1 cellular context compared by ENCODE assay signal in the genomic region with DNA sequence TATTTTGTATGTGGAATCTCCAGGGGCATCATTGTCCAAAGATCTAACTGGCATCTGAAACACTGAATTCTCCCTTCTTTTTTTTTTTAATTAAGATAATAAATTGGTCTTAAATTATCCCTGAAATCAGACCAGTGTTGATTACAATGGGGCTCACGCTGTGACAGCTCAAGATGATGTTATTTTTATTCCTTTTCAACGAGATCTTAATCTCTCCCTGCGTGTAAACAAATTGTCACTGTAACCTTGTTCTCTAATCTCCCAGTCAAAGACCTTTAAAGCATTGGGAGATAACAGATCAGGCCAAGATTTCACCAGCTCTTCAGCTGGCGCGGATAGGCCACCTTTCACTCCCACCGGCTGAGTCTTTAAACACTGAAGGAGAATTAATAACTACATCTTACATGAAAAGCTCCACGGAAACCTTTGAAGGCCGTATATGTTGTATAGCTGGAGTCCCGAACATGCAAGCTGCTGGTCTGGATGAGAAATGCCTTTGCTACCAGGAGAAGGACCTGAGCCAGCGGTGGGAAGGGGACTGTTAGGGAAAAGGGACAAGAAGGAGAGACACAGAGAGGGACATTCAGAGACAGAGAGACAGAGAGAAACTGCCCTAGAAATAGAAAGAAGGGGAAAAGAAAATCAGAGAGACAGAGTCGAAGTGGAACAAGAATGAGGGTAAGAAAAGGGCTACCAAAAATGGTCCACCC.
TF ChIP-seq lines count a peak whose summit lies in the region.

No MANE protein-coding gene starts in this region.

TF ChIP-seq in WTC11, 78 proteins besides CTCF, POLR2A, EP300 and RAD21 (continued from another document):
- TF ChIP-seq ZNF138 (CRISPR knock-in tag; conservative IDR thresholded peaks at IDR 0.05), result no peak
